In genomic region chr9:35746583-35746982, GRCh38 we compare ENCODE assay signal across 8 cellular contexts. TPM values are rescaled to one million over a fixed set of nuclear protein-coding genes. Genes with fewer than 3 reads are reported as not detected.
A peak's percentile ranks its signal among the peaks of the same experiment; 100 is the strongest.
DNase-seq lines count a peak whose midpoint lies in the region; ATAC-seq, FAIRE-seq and TF ChIP-seq lines count a peak whose summit lies in the region.

No MANE protein-coding gene starts in this region.

- no peak for TF ChIP-seq POLR2A in stomach (IDR thresholded peaks at IDR 0.05)

- CTCF ChIA-PET in activated CD4-positive, alpha-beta T cell treated with anti-CD3 and anti-CD28 coated beads for 36 hours (lab: Charles Lee), result interaction anchor here (0.6 to 4.5 kb wide), 9 partner anchors 8 to 95 kb away, joined by 3 to 54 read pairs (median 9); partner anchors contain the start of genes CREB3 and TLN1

- TF ChIP-seq EP300 in stomach (IDR thresholded peaks at IDR 0.05), result no peak

- peaks cover 47% of the 10 kb centered on the region for H3K4me1 Mint-ChIP-seq in activated CD4-positive, alpha-beta T cell treated with anti-CD3 and anti-CD28 coated beads for 36 hours
- peaks cover 58% of the 10 kb centered on the region for H3K4me1 Mint-ChIP-seq in activated T-helper 1 cell treated with anti-CD3 and anti-CD28 coated beads, Interleukin-12 subunit alpha, Interleukin-12 subunit beta, Interleukin-2, Interleukin-4 antibody, amounts not matched to agents 30 ng/mL and 10 ng/mL and 1 ng/mL, durations not matched to agents 14 hours and 24 hours and 36 hours (ENCODE audit: low read depth)

- H3K27me3 ChIP-seq in keratinocyte (ENCODE audit: control insufficient read depth, extremely low read depth, insufficient read depth, low read length) (no peaks in the 10 kb centered on the region), stomach (no peaks in the 10 kb centered on the region)

- H3K9me3 ChIP-seq in keratinocyte (ENCODE audit: control insufficient read depth, low read depth, low read length) (no peaks in the 10 kb centered on the region), stomach (no peaks in the 10 kb centered on the region)

- peaks cover 43% of the 10 kb centered on the region for H3K79me2 ChIP-seq in keratinocyte (ENCODE audit: control insufficient read depth, insufficient read depth, low read length)

- H3K9me3 Mint-ChIP-seq in activated CD4-positive, alpha-beta T cell treated with anti-CD3 and anti-CD28 coated beads for 36 hours (ENCODE audit: low read depth), result no peaks in the 10 kb centered on the region
- H3K9me3 Mint-ChIP-seq in activated T-helper 1 cell treated with anti-CD3 and anti-CD28 coated beads, Interleukin-12 subunit alpha, Interleukin-12 subunit beta, Interleukin-2, Interleukin-4 antibody, amounts not matched to agents 30 ng/mL and 10 ng/mL and 1 ng/mL, durations not matched to agents 14 hours and 24 hours and 36 hours, result no peaks in the 10 kb centered on the region

- H3K27ac ChIP-seq in keratinocyte (ENCODE audit: control insufficient read depth, insufficient read depth, low read length), result no peak overlapping the region
- peak overlapping the region; percentile 47 to 96 (median 93) for H3K27ac ChIP-seq in stomach

- intact Hi-C loops in activated CD4-positive, alpha-beta T cell treated with anti-CD3 and anti-CD28 coated beads for 36 hours (cut with DNase I, micrococcal nuclease), result loop anchor here (5.0 kb wide), 2 partner anchors 89 to 1289 kb away; partner anchors contain the start of genes CCDC107 (in 1 of the 2), DNAI1 (in 1 of the 2), FAM219A (in 1 of the 2) and RMRP (in 1 of the 2)
- intact Hi-C loops in activated T-helper 1 cell treated with anti-CD3 and anti-CD28 coated beads, Interleukin-12 subunit alpha, Interleukin-12 subunit beta, Interleukin-2, Interleukin-4 antibody, amounts not matched to agents 30 ng/mL and 10 ng/mL and 1 ng/mL, durations not matched to agents 14 hours and 24 hours and 36 hours (cut with micrococcal nuclease), result loop anchor here (5.0 kb wide), 1 partner anchor 634 kb away; no protein-coding TSS in a partner anchor
- intact Hi-C loops in stomach (cut with DNase I; ENCODE audit: low total_unique reads), result no loop called here

- H3K9ac ChIP-seq in keratinocyte (ENCODE audit: control insufficient read depth, extremely low read depth, insufficient read depth, low read length), result no peak overlapping the region

- WGBS in stomach, 5 donors, result 14 to 34% (median 21%) methylated on average over 3 of the region's 3 CpGs

- H3K27ac Mint-ChIP-seq in activated CD4-positive, alpha-beta T cell treated with anti-CD3 and anti-CD28 coated beads for 36 hours, result no peak overlapping the region
- no peak overlapping the region for H3K27ac Mint-ChIP-seq in activated T-helper 1 cell treated with anti-CD3 and anti-CD28 coated beads, Interleukin-12 subunit alpha, Interleukin-12 subunit beta, Interleukin-2, Interleukin-4 antibody, amounts not matched to agents 30 ng/mL and 10 ng/mL and 1 ng/mL, durations not matched to agents 14 hours and 24 hours and 36 hours

- no peak for ATAC-seq in activated CD4-positive, alpha-beta T cell treated with anti-CD3 and anti-CD28 coated beads for 36 hours

- peak overlapping the region; percentile 89 for H3K4me2 ChIP-seq in keratinocyte (ENCODE audit: control insufficient read depth, extremely low read depth, insufficient read depth, low read depth, low read length)

- H3K9me1 ChIP-seq in keratinocyte (ENCODE audit: control insufficient read depth, extremely low read depth, insufficient read depth, low read length), result peaks cover 3% of the 10 kb centered on the region

- no peak overlapping the region for H2AFZ ChIP-seq in keratinocyte (ENCODE audit: control insufficient read depth, low read length)

- peaks cover 5% of the 10 kb centered on the region for H4K20me1 ChIP-seq in keratinocyte (ENCODE audit: control insufficient read depth, extremely low read depth, insufficient read depth, low read length)

- TF ChIP-seq CTCF in keratinocyte (optimal IDR thresholded peaks at IDR 0.05 in 1 of 3, IDR thresholded peaks at IDR 0.05 in 1 of 3, conservative IDR thresholded peaks at IDR 0.05 in 1 of 3; ENCODE audit: extremely low read depth in 1 of 3, insufficient read depth in 2 of 3, low read length in 3 of 3) (no peak), stomach (IDR thresholded peaks at IDR 0.05) (no peak)

- POLR2A ChIA-PET in activated CD4-positive, alpha-beta T cell treated with anti-CD3 and anti-CD28 coated beads for 36 hours (lab: Charles Lee), result no interaction called here

- no peak for DNase-seq in activated CD4-positive, alpha-beta T cell treated with anti-CD3 and anti-CD28 coated beads for 36 hours
- no peak for DNase-seq in activated CD4-positive, alpha-beta T cell treated with anti-CD3 and anti-CD28 coated beads, Interleukin-2, amount 50 U/mL, for 48 hours
- no peak for DNase-seq in activated T-helper 1 cell treated with anti-CD3 and anti-CD28 coated beads, Interleukin-12 subunit alpha, Interleukin-12 subunit beta, Interleukin-2, Interleukin-4 antibody, amounts not matched to agents 30 ng/mL and 10 ng/mL and 1 ng/mL, durations not matched to agents 14 hours and 24 hours and 36 hours (ENCODE audit: low spot score)
- DNase-seq in keratinocyte (ENCODE audit: low read depth, low spot score), result no peak
- no peak for DNase-seq in stomach
- no peak for DNase-seq in CD1c-positive myeloid dendritic cell (ENCODE audit: extremely low spot score)
- DNase-seq in OCI-M2 (lab: John Stamatoyannopoulos, UW; ENCODE audit: unreplicated experiment), result no peak
- no peak for DNase-seq in NOMO-1 treated with DMSO at 0.1 percent for 48 hours (lab: John Stamatoyannopoulos, UW; ENCODE audit: unreplicated experiment)

- H3K4me3 Mint-ChIP-seq in activated CD4-positive, alpha-beta T cell treated with anti-CD3 and anti-CD28 coated beads for 36 hours, result peak overlapping the region; percentile 81
- peak overlapping the region; percentile 89 for H3K4me3 Mint-ChIP-seq in activated T-helper 1 cell treated with anti-CD3 and anti-CD28 coated beads, Interleukin-12 subunit alpha, Interleukin-12 subunit beta, Interleukin-2, Interleukin-4 antibody, amounts not matched to agents 30 ng/mL and 10 ng/mL and 1 ng/mL, durations not matched to agents 14 hours and 24 hours and 36 hours

- peaks cover 24% of the 10 kb centered on the region for H3K4me1 ChIP-seq in keratinocyte (ENCODE audit: control insufficient read depth, extremely low read depth, insufficient read depth, low read length)
- H3K4me1 ChIP-seq in stomach, result peaks cover 36 to 72% (median 58%) of the 10 kb centered on the region in 4 donors

- H3K4me3 ChIP-seq in keratinocyte (ENCODE audit: control insufficient read depth in 2 of 3, extremely low read depth in 1 of 3, insufficient read depth in 2 of 3, low read depth in 1 of 3, low read length in 3 of 3), result peak overlapping the region; percentile 73 to 80 (median 80)
- H3K4me3 ChIP-seq in stomach, result peak overlapping the region; percentile 75 to 94 (median 79)

- dilution Hi-C loops in keratinocyte (cut with MboI; ENCODE audit: extremely low pct_ligation_motif_present, low sequenced_read_pairs), result no loop called here

- no peak for FAIRE-seq in keratinocyte (lab: Jason Lieb, UNC)

- H3K36me3 ChIP-seq in keratinocyte (ENCODE audit: control insufficient read depth in 2 of 2, extremely low read depth in 1 of 2, insufficient read depth in 2 of 2, low read length in 2 of 2), result peaks cover 19 to 29% of the 10 kb centered on the region in 2 experiments
- H3K36me3 ChIP-seq in stomach, result peaks cover 41 to 49% (median 45%) of the 10 kb centered on the region in 4 donors

- H3K36me3 Mint-ChIP-seq in activated CD4-positive, alpha-beta T cell treated with anti-CD3 and anti-CD28 coated beads for 36 hours (ENCODE audit: low read depth), result peaks cover 24% of the 10 kb centered on the region
- peaks cover 34% of the 10 kb centered on the region for H3K36me3 Mint-ChIP-seq in activated T-helper 1 cell treated with anti-CD3 and anti-CD28 coated beads, Interleukin-12 subunit alpha, Interleukin-12 subunit beta, Interleukin-2, Interleukin-4 antibody, amounts not matched to agents 30 ng/mL and 10 ng/mL and 1 ng/mL, durations not matched to agents 14 hours and 24 hours and 36 hours (ENCODE audit: low read depth)

- H3K27me3 Mint-ChIP-seq in activated CD4-positive, alpha-beta T cell treated with anti-CD3 and anti-CD28 coated beads for 36 hours, result no peaks in the 10 kb centered on the region
- H3K27me3 Mint-ChIP-seq in activated T-helper 1 cell treated with anti-CD3 and anti-CD28 coated beads, Interleukin-12 subunit alpha, Interleukin-12 subunit beta, Interleukin-2, Interleukin-4 antibody, amounts not matched to agents 30 ng/mL and 10 ng/mL and 1 ng/mL, durations not matched to agents 14 hours and 24 hours and 36 hours (ENCODE audit: insufficient read depth), result no peaks in the 10 kb centered on the region

RNA-seq across cellular contexts. Expression of gene GBA2, which starts 2.4 kb away (rescaled TPM):
- total RNA-seq in activated CD4-positive, alpha-beta T cell treated with anti-CD3 and anti-CD28 coated beads for 36 hours, result 10 to 100 TPM; 19.6 to 23.7 TPM
- 54.7 and 58.4 TPM in 2 replicates for total RNA-seq in activated T-helper 1 cell treated with anti-CD3 and anti-CD28 coated beads, Interleukin-12 subunit alpha, Interleukin-12 subunit beta, Interleukin-2, Interleukin-4 antibody, amounts not matched to agents 30 ng/mL and 10 ng/mL and 1 ng/mL, durations not matched to agents 14 hours and 24 hours and 36 hours
- polyA plus RNA-seq in keratinocyte, result 28.7 to 42.2 TPM (median 31.7 TPM) in 3 replicates
- polyA plus RNA-seq in keratinocyte (2011; ENCODE audit: low read depth), result 27.2 TPM
- 10.6 and 13.0 TPM in 2 replicates for polyA plus RNA-seq in keratinocyte (2011; cell fraction: cytosol; rRNA removed)
- 177 and 188 TPM in 2 replicates for polyA plus RNA-seq in keratinocyte (2011; cell fraction: nucleus; rRNA removed)
- 24.1 and 39.6 TPM in 2 replicates for polyA plus RNA-seq in keratinocyte (2012; ENCODE audit: low replicate concordance)
- polyA minus RNA-seq in keratinocyte, result 30.6 to 49.5 TPM (median 46.2 TPM) in 3 replicates
- polyA minus RNA-seq in keratinocyte (2011; cell fraction: cytosol; rRNA and poly(A)+ RNA removed), result 15.9 TPM
- polyA minus RNA-seq in keratinocyte (2011; cell fraction: nucleus; rRNA and poly(A)+ RNA removed), result 33.3 and 43.7 TPM in 2 replicates
- total RNA-seq in stomach, result 100 to 1,000 TPM in 3 of 5 donors, 10 to 100 TPM in 2; 29.8 to 210 (median 145) TPM
- polyA plus RNA-seq in stomach, result 10 to 100 TPM; 26.5 to 38.9 (median 32.5) TPM

RNA-seq across cellular contexts. Expression of gene RGP1, which starts 2.5 kb away (rescaled TPM):
- total RNA-seq in activated CD4-positive, alpha-beta T cell treated with anti-CD3 and anti-CD28 coated beads for 36 hours, result 10 to 100 TPM; 14.0 to 15.5 TPM
- 18.4 and 18.9 TPM in 2 replicates for total RNA-seq in activated T-helper 1 cell treated with anti-CD3 and anti-CD28 coated beads, Interleukin-12 subunit alpha, Interleukin-12 subunit beta, Interleukin-2, Interleukin-4 antibody, amounts not matched to agents 30 ng/mL and 10 ng/mL and 1 ng/mL, durations not matched to agents 14 hours and 24 hours and 36 hours
- polyA plus RNA-seq in keratinocyte (17.6 to 19.8 TPM (median 18.3 TPM) in 3 replicates), stomach (10 to 100 TPM in 1 of 3 donors, 1 to 10 TPM in 2; 3.8 to 12.8 (median 7.2) TPM)
- polyA plus RNA-seq in keratinocyte (2011; ENCODE audit: low read depth), result 3.1 TPM
- 16.4 and 17.6 TPM in 2 replicates for polyA plus RNA-seq in keratinocyte (2011; cell fraction: cytosol; rRNA removed)
- polyA plus RNA-seq in keratinocyte (2011; cell fraction: nucleus; rRNA removed), result 33.5 and 35.2 TPM in 2 replicates
- polyA plus RNA-seq in keratinocyte (2012; ENCODE audit: low replicate concordance), result 9.1 and 17.9 TPM in 2 replicates
- 21.6 to 42.2 TPM (median 24.7 TPM) in 3 replicates for polyA minus RNA-seq in keratinocyte
- polyA minus RNA-seq in keratinocyte (2011; cell fraction: cytosol; rRNA and poly(A)+ RNA removed), result 13.2 TPM
- polyA minus RNA-seq in keratinocyte (2011; cell fraction: nucleus; rRNA and poly(A)+ RNA removed), result 11.6 and 16.5 TPM in 2 replicates
- total RNA-seq in stomach, result 10 to 100 TPM in 4 of 5 donors, 1 to 10 TPM in 1; 7.0 to 21.2 (median 14.7) TPM

RNA-seq across cellular contexts. Expression of gene MSMP, which starts 7.5 kb away (rescaled TPM):
- under 1 TPM in 1 of 2 experiments, not detected in 1; 0.39 TPM for total RNA-seq in activated CD4-positive, alpha-beta T cell treated with anti-CD3 and anti-CD28 coated beads for 36 hours
- total RNA-seq in activated T-helper 1 cell treated with anti-CD3 and anti-CD28 coated beads, Interleukin-12 subunit alpha, Interleukin-12 subunit beta, Interleukin-2, Interleukin-4 antibody, amounts not matched to agents 30 ng/mL and 10 ng/mL and 1 ng/mL, durations not matched to agents 14 hours and 24 hours and 36 hours, result not detected in 2 replicates
- polyA plus RNA-seq in keratinocyte (not detected in 3 replicates), stomach (under 1 TPM in 1 of 3 donors, not detected in 2; 0.35 TPM)
- polyA plus RNA-seq in keratinocyte (2011; ENCODE audit: low read depth), result 0.57 TPM
- not detected in 2 replicates for polyA plus RNA-seq in keratinocyte (2011; cell fraction: cytosol; rRNA removed)
- polyA plus RNA-seq in keratinocyte (2011; cell fraction: nucleus; rRNA removed), result not detected in 2 replicates
- polyA plus RNA-seq in keratinocyte (2012; ENCODE audit: low replicate concordance), result not detected in 2 replicates
- not detected in 3 replicates for polyA minus RNA-seq in keratinocyte
- polyA minus RNA-seq in keratinocyte (2011; cell fraction: cytosol; rRNA and poly(A)+ RNA removed), result not detected
- not detected in 2 replicates for polyA minus RNA-seq in keratinocyte (2011; cell fraction: nucleus; rRNA and poly(A)+ RNA removed)
- not detected for total RNA-seq in stomach

RNA-seq across cellular contexts. Expression of gene CREB3, which starts 14.1 kb away (rescaled TPM):
- total RNA-seq in activated CD4-positive, alpha-beta T cell treated with anti-CD3 and anti-CD28 coated beads for 36 hours, result 10 to 100 TPM; 24.0 to 26.0 TPM
- 32.1 and 32.6 TPM in 2 replicates for total RNA-seq in activated T-helper 1 cell treated with anti-CD3 and anti-CD28 coated beads, Interleukin-12 subunit alpha, Interleukin-12 subunit beta, Interleukin-2, Interleukin-4 antibody, amounts not matched to agents 30 ng/mL and 10 ng/mL and 1 ng/mL, durations not matched to agents 14 hours and 24 hours and 36 hours
- polyA plus RNA-seq in keratinocyte, result 24.6 to 33.2 TPM (median 27.0 TPM) in 3 replicates
- 9.8 TPM for polyA plus RNA-seq in keratinocyte (2011; ENCODE audit: low read depth)
- 28.5 and 33.1 TPM in 2 replicates for polyA plus RNA-seq in keratinocyte (2011; cell fraction: cytosol; rRNA removed)
- 18.5 and 22.8 TPM in 2 replicates for polyA plus RNA-seq in keratinocyte (2011; cell fraction: nucleus; rRNA removed)
- 16.2 and 38.5 TPM in 2 replicates for polyA plus RNA-seq in keratinocyte (2012; ENCODE audit: low replicate concordance)
- 16.6 to 46.4 TPM (median 17.6 TPM) in 3 replicates for polyA minus RNA-seq in keratinocyte
- 16.1 TPM for polyA minus RNA-seq in keratinocyte (2011; cell fraction: cytosol; rRNA and poly(A)+ RNA removed)
- polyA minus RNA-seq in keratinocyte (2011; cell fraction: nucleus; rRNA and poly(A)+ RNA removed), result 8.3 and 13.7 TPM in 2 replicates
- total RNA-seq in stomach, result 10 to 100 TPM; 33.2 to 84.0 (median 79.1) TPM
- 10 to 100 TPM; 29.4 to 40.5 (median 37.9) TPM for polyA plus RNA-seq in stomach

RNA-seq across cellular contexts. Expression of gene TLN1, which starts 14.6 kb away (rescaled TPM):
- 100 to 1,000 TPM; 217 to 238 TPM for total RNA-seq in activated CD4-positive, alpha-beta T cell treated with anti-CD3 and anti-CD28 coated beads for 36 hours
- 229 and 230 TPM in 2 replicates for total RNA-seq in activated T-helper 1 cell treated with anti-CD3 and anti-CD28 coated beads, Interleukin-12 subunit alpha, Interleukin-12 subunit beta, Interleukin-2, Interleukin-4 antibody, amounts not matched to agents 30 ng/mL and 10 ng/mL and 1 ng/mL, durations not matched to agents 14 hours and 24 hours and 36 hours
- polyA plus RNA-seq in keratinocyte, result 53.0 to 98.3 TPM (median 54.6 TPM) in 3 replicates
- 80.1 TPM for polyA plus RNA-seq in keratinocyte (2011; ENCODE audit: low read depth)
- 34.1 and 58.4 TPM in 2 replicates for polyA plus RNA-seq in keratinocyte (2011; cell fraction: cytosol; rRNA removed)
- 115 and 144 TPM in 2 replicates for polyA plus RNA-seq in keratinocyte (2011; cell fraction: nucleus; rRNA removed)
- 36.2 and 124 TPM in 2 replicates for polyA plus RNA-seq in keratinocyte (2012; ENCODE audit: low replicate concordance)
- polyA minus RNA-seq in keratinocyte, result 196 to 448 TPM (median 286 TPM) in 3 replicates
- 291 TPM for polyA minus RNA-seq in keratinocyte (2011; cell fraction: cytosol; rRNA and poly(A)+ RNA removed)
- 223 and 237 TPM in 2 replicates for polyA minus RNA-seq in keratinocyte (2011; cell fraction: nucleus; rRNA and poly(A)+ RNA removed)
- 100 to 1,000 TPM; 169 to 399 (median 223) TPM for total RNA-seq in stomach
- 100 to 1,000 TPM in 1 of 3 donors, 10 to 100 TPM in 2; 53.2 to 141 (median 70.2) TPM for polyA plus RNA-seq in stomach
